22 cellular contexts compared by ENCODE assay signal in genomic region chr9:87604886-87605588, GRCh38.
DNase-seq lines count a peak whose midpoint lies in the region; ATAC-seq and TF ChIP-seq lines count a peak whose summit lies in the region.
"Had no signal": no experiment of that assay in that cellular context is flagged by ENCODE, and none has a peak within 500 bp of the region (broad histone marks: within the 10 kb centered on the region; RNA-seq: fewer than 3 reads in every experiment).

No MANE protein-coding gene starts in this region.

- no peak overlapping the region for H3K4me3 ChIP-seq in naive thymus-derived CD4-positive, alpha-beta T cell (ENCODE audit: low read length)
- H3K4me3 ChIP-seq in psoas muscle: no peak overlapping the region
- H3K4me3 ChIP-seq: BLaER1 treated with 17β-estradiol and CSF1 and Interleukin-3, amounts not matched to agents 10 nM and 100 nM; GM23248 had no signal

- H3K27ac ChIP-seq in naive thymus-derived CD4-positive, alpha-beta T cell (ENCODE audit: low read depth, low read length): no peak overlapping the region
- H3K27ac ChIP-seq in psoas muscle: no peak overlapping the region
- H3K27ac ChIP-seq: BLaER1 treated with 17β-estradiol and CSF1 and Interleukin-3, amounts not matched to agents 10 nM and 100 nM; GM23248 had no signal

- DNase-seq in Calu3: no peak
- DNase-seq in T-helper 2 cell treated with Interferon-gamma antibody and Interleukin-4, amounts not matched to agents 5 μg/mL and 100 μg/mL, for 36 hours (ENCODE audit: low spot score): no peak
- peak in 1 of 9 donors; percentile 3 for DNase-seq in naive thymus-derived CD4-positive, alpha-beta T cell
- DNase-seq in HPDE6-E6E7 (ENCODE audit: extremely low spot score): no peak
- no peak for DNase-seq in activated T-helper 2 cell treated with anti-CD3 and anti-CD28 coated beads, Interferon-gamma antibody, Interleukin-2, Interleukin-4, amounts not matched to agents 10 μg/mL and 5 μg/mL and 100 μg/mL, durations not matched to agents 14 hours and 24 hours and 36 hours (ENCODE audit: low spot score)
- no peak for DNase-seq in psoas muscle
- DNase-seq: ACHN; activated CD8-positive, alpha-beta memory T cell treated with anti-CD3 and anti-CD28 coated beads for 24 hours; activated naive CD4-positive, alpha-beta T cell; activated T-cell treated with anti-CD3 and anti-CD28 coated beads, Interleukin-2, amount 50 U/mL, for 24 hours; amniotic stem cell; dermis blood vessel endothelial cell; GM23248; head of caudate nucleus; natural killer cell; NCI-H2171 treated with DMSO at 0.1 percent for 48 hours; NCI-H526 treated with DMSO at 0.1 percent for 48 hours; stimulated activated CD4-positive, alpha-beta T cell treated with anti-CD3 and anti-CD28 coated beads, Interleukin-15, amount 100 ng/mL, for 24 hours had no signal

- H3K9me3 Mint-ChIP-seq in Calu3 (ENCODE audit: low read depth, unreplicated experiment): no peaks in the 10 kb centered on the region
- peaks cover 6% of the 10 kb centered on the region for H3K9me3 Mint-ChIP-seq in T-helper 2 cell treated with Interferon-gamma antibody and Interleukin-4, amounts not matched to agents 5 μg/mL and 100 μg/mL, for 36 hours
- H3K9me3 Mint-ChIP-seq in naive thymus-derived CD4-positive, alpha-beta T cell: peaks cover 0 to 5% (median 0%) of the 10 kb centered on the region in 11 donors
- H3K9me3 Mint-ChIP-seq in activated T-helper 2 cell treated with anti-CD3 and anti-CD28 coated beads, Interferon-gamma antibody, Interleukin-2, Interleukin-4, amounts not matched to agents 10 μg/mL and 5 μg/mL and 100 μg/mL, durations not matched to agents 14 hours and 24 hours and 36 hours: peaks cover 7% of the 10 kb centered on the region
- H3K9me3 Mint-ChIP-seq: natural killer cell had no signal

- intact Hi-C loops in Calu3 (cut with micrococcal nuclease; ENCODE audit: unreplicated experiment) (no loop called here), psoas muscle (cut with DNase I) (no loop called here)
- intact Hi-C loops in naive thymus-derived CD4-positive, alpha-beta T cell (cut with micrococcal nuclease): no loop called here
- intact Hi-C loops in activated T-helper 2 cell treated with anti-CD3 and anti-CD28 coated beads, Interferon-gamma antibody, Interleukin-2, Interleukin-4, amounts not matched to agents 10 μg/mL and 5 μg/mL and 100 μg/mL, durations not matched to agents 14 hours and 24 hours and 36 hours (cut with micrococcal nuclease): no loop called here

- H3K27ac Mint-ChIP-seq in Calu3 (ENCODE audit: unreplicated experiment): peak overlapping the region; percentile 24
- H3K27ac Mint-ChIP-seq in T-helper 2 cell treated with Interferon-gamma antibody and Interleukin-4, amounts not matched to agents 5 μg/mL and 100 μg/mL, for 36 hours: peak overlapping the region; percentile 14
- H3K27ac Mint-ChIP-seq in naive thymus-derived CD4-positive, alpha-beta T cell: peak overlapping the region in 3 of 9 donors; percentile 5 to 74 (median 20)
- no peak overlapping the region for H3K27ac Mint-ChIP-seq in activated T-helper 2 cell treated with anti-CD3 and anti-CD28 coated beads, Interferon-gamma antibody, Interleukin-2, Interleukin-4, amounts not matched to agents 10 μg/mL and 5 μg/mL and 100 μg/mL, durations not matched to agents 14 hours and 24 hours and 36 hours
- H3K27ac Mint-ChIP-seq: activated T-cell treated with anti-CD3 and anti-CD28 coated beads, Interleukin-2, amount 50 U/mL, for 24 hours; natural killer cell had no signal

- no TSS peak for BruUV-seq in Calu3 (replicated peaks; lab: Mats Ljungman, UMichigan)

- TF ChIP-seq CTCF in Calu3 (IDR thresholded peaks at IDR 0.05; ENCODE audit: unreplicated experiment): no peak
- no peak for TF ChIP-seq CTCF in psoas muscle (IDR thresholded peaks at IDR 0.05)

- POLR2A ChIA-PET in naive thymus-derived CD4-positive, alpha-beta T cell (lab: Charles Lee): no interaction called here

- CTCF ChIA-PET in Calu3 (lab: Charles Lee): no interaction called here
- CTCF ChIA-PET in naive thymus-derived CD4-positive, alpha-beta T cell (lab: Charles Lee): no interaction called here

- no peaks in the 10 kb centered on the region for H3K27me3 ChIP-seq in naive thymus-derived CD4-positive, alpha-beta T cell (ENCODE audit: control insufficient read depth in 2 of 2, insufficient read depth in 2 of 2, low read length in 2 of 2)
- no peaks in the 10 kb centered on the region for H3K27me3 ChIP-seq in psoas muscle (ENCODE audit: insufficient read depth in 3 of 3, low read length in 2 of 3)
- H3K27me3 ChIP-seq: BLaER1 treated with 17β-estradiol and CSF1 and Interleukin-3, amounts not matched to agents 10 nM and 100 nM had no signal

- no peaks in the 10 kb centered on the region for H3K27me3 Mint-ChIP-seq in Calu3 (ENCODE audit: unreplicated experiment)
- H3K27me3 Mint-ChIP-seq in T-helper 2 cell treated with Interferon-gamma antibody and Interleukin-4, amounts not matched to agents 5 μg/mL and 100 μg/mL, for 36 hours (ENCODE audit: low read depth): peaks cover 15% of the 10 kb centered on the region
- H3K27me3 Mint-ChIP-seq in naive thymus-derived CD4-positive, alpha-beta T cell: peaks cover 11 to 54% (median 29%) of the 10 kb centered on the region in 5 donors
- peaks cover 5% of the 10 kb centered on the region for H3K27me3 Mint-ChIP-seq in activated T-helper 2 cell treated with anti-CD3 and anti-CD28 coated beads, Interferon-gamma antibody, Interleukin-2, Interleukin-4, amounts not matched to agents 10 μg/mL and 5 μg/mL and 100 μg/mL, durations not matched to agents 14 hours and 24 hours and 36 hours (ENCODE audit: low read depth)

- H3K4me1 Mint-ChIP-seq in Calu3 (ENCODE audit: low read depth, unreplicated experiment): peaks cover 35% of the 10 kb centered on the region
- H3K4me1 Mint-ChIP-seq in T-helper 2 cell treated with Interferon-gamma antibody and Interleukin-4, amounts not matched to agents 5 μg/mL and 100 μg/mL, for 36 hours (ENCODE audit: low read depth): peaks cover 6% of the 10 kb centered on the region
- H3K4me1 Mint-ChIP-seq in naive thymus-derived CD4-positive, alpha-beta T cell: peaks cover 5 to 18% (median 10%) of the 10 kb centered on the region in 7 donors
- peaks cover 4% of the 10 kb centered on the region for H3K4me1 Mint-ChIP-seq in activated T-helper 2 cell treated with anti-CD3 and anti-CD28 coated beads, Interferon-gamma antibody, Interleukin-2, Interleukin-4, amounts not matched to agents 10 μg/mL and 5 μg/mL and 100 μg/mL, durations not matched to agents 14 hours and 24 hours and 36 hours (ENCODE audit: low read depth)

- WGBS in psoas muscle, 3 donors: 91 to 98% (median 96%) methylated on average over 23 of the region's 23 CpGs

- H3K4me3 Mint-ChIP-seq in Calu3 (ENCODE audit: low read depth, unreplicated experiment): no peak overlapping the region
- H3K4me3 Mint-ChIP-seq in T-helper 2 cell treated with Interferon-gamma antibody and Interleukin-4, amounts not matched to agents 5 μg/mL and 100 μg/mL, for 36 hours: no peak overlapping the region
- H3K4me3 Mint-ChIP-seq in naive thymus-derived CD4-positive, alpha-beta T cell: peak overlapping the region in 7 of 10 donors; percentile 2 to 70 (median 30)
- H3K4me3 Mint-ChIP-seq in activated T-helper 2 cell treated with anti-CD3 and anti-CD28 coated beads, Interferon-gamma antibody, Interleukin-2, Interleukin-4, amounts not matched to agents 10 μg/mL and 5 μg/mL and 100 μg/mL, durations not matched to agents 14 hours and 24 hours and 36 hours (ENCODE audit: low read depth): no peak overlapping the region
- H3K4me3 Mint-ChIP-seq: activated T-cell treated with anti-CD3 and anti-CD28 coated beads, Interleukin-2, amount 50 U/mL, for 24 hours; natural killer cell had no signal

- H3K36me3 Mint-ChIP-seq in Calu3 (ENCODE audit: insufficient read depth, unreplicated experiment): peaks cover 15% of the 10 kb centered on the region
- H3K36me3 Mint-ChIP-seq in T-helper 2 cell treated with Interferon-gamma antibody and Interleukin-4, amounts not matched to agents 5 μg/mL and 100 μg/mL, for 36 hours (ENCODE audit: low read depth): no peaks in the 10 kb centered on the region
- H3K36me3 Mint-ChIP-seq in naive thymus-derived CD4-positive, alpha-beta T cell: no peaks in the 10 kb centered on the region
- H3K36me3 Mint-ChIP-seq in activated T-helper 2 cell treated with anti-CD3 and anti-CD28 coated beads, Interferon-gamma antibody, Interleukin-2, Interleukin-4, amounts not matched to agents 10 μg/mL and 5 μg/mL and 100 μg/mL, durations not matched to agents 14 hours and 24 hours and 36 hours (ENCODE audit: low read depth): peaks cover 3% of the 10 kb centered on the region
- H3K36me3 Mint-ChIP-seq: natural killer cell had no signal

- ATAC-seq in HG02852 (IDR thresholded peaks at IDR 0.05; ENCODE audit: unreplicated experiment) (peak; percentile 52), HG03432 (IDR thresholded peaks at IDR 0.05; ENCODE audit: unreplicated experiment) (no peak), psoas muscle (no peak)
- no peak for ATAC-seq in naive thymus-derived CD4-positive, alpha-beta T cell
- ATAC-seq: natural killer cell, sciatic nerve had no signal

- H3K4me1 ChIP-seq in naive thymus-derived CD4-positive, alpha-beta T cell (ENCODE audit: control insufficient read depth in 2 of 2, insufficient read depth in 2 of 2, low read length in 2 of 2): peaks cover 0 to 8% of the 10 kb centered on the region in 2 donors
- peaks cover 3% of the 10 kb centered on the region for H3K4me1 ChIP-seq in psoas muscle

- H3K36me3 ChIP-seq in naive thymus-derived CD4-positive, alpha-beta T cell (ENCODE audit: control insufficient read depth in 2 of 3, insufficient read depth in 3 of 3, low read length in 3 of 3): no peaks in the 10 kb centered on the region
- H3K36me3 ChIP-seq in psoas muscle (ENCODE audit: insufficient read depth in 1 of 2, low read depth in 1 of 2): no peaks in the 10 kb centered on the region

- H3K9me3 ChIP-seq in naive thymus-derived CD4-positive, alpha-beta T cell (ENCODE audit: control insufficient read depth in 2 of 3, low read length in 3 of 3): no peaks in the 10 kb centered on the region
- H3K9me3 ChIP-seq in psoas muscle: no peaks in the 10 kb centered on the region

Comparison
In these comparisons a context has a peak if more than half of its experiments do, and no peak if none do; other contexts are left out.
1. H3K4me3 Mint-ChIP-seq: peak in naive thymus-derived CD4-positive, alpha-beta T cell (7 of 10); none in Calu3 (single experiment), T-helper 2 cell treated with Interferon-gamma antibody and Interleukin-4, amounts not matched to agents 5 μg/mL and 100 μg/mL, for 36 hours (single experiment) and activated T-helper 2 cell treated with anti-CD3 and anti-CD28 coated beads, Interferon-gamma antibody, Interleukin-2, Interleukin-4, amounts not matched to agents 10 μg/mL and 5 μg/mL and 100 μg/mL, durations not matched to agents 14 hours and 24 hours and 36 hours (single experiment).